Comparison of ENCODE assay signal across 24 cellular contexts in the genomic region with DNA sequence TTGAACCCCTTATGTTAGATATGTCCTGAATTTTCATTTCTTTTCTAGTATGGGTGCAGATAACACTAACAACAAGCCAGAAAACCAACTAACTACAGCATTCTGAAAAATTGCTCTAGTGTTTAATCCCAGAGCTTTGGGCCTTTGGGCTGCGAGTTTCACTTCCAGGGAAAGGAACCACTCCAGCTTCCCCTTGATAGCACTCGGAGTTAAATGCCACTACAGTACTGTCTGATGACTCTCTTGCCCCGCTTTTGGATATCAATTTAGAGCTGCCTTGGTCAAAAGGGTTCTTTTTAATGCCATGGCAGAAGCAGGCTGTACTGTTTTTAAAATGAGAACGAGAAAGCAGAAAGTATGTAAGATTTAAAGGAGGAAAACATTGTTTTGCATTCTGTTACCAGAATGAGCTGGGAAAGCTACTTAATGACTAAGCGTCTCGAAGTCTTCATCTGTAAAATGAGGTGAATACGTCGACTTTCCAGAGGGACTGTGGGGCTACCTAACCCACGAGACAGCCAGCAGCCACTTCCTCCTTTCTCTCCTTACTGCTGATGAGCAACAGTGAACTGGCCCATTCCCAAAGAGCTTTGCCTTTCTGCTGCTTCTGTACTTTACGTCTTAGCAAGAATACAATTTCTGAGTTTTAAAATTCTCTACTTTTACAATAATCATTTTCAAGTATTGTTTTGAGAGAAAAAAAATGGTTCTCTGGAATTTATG.
DNase-seq lines count a peak whose midpoint lies in the region; ATAC-seq, FAIRE-seq and TF ChIP-seq lines count a peak whose summit lies in the region.
"Had no signal": no experiment of that assay in that cellular context is flagged by ENCODE, and none has a peak within 500 bp of the region (broad histone marks: within the 10 kb centered on the region; RNA-seq: fewer than 3 reads in every experiment).

No MANE protein-coding gene starts in this region.

- H3K27me3 Mint-ChIP-seq in astrocyte (ENCODE audit: low read depth, unreplicated experiment), result peaks cover 13% of the 10 kb centered on the region

- H3K9me3 ChIP-seq in left ventricle myocardium inferior (replicated peaks), result peaks cover 11% of the 10 kb centered on the region
- peaks cover 3% of the 10 kb centered on the region for H3K9me3 ChIP-seq in right cardiac atrium (ENCODE audit: control insufficient read depth, low read length)
- peaks cover 4% of the 10 kb centered on the region for H3K9me3 ChIP-seq in astrocyte (ENCODE audit: insufficient read depth, low read depth, low read length)
- H3K9me3 ChIP-seq in left lung, result peaks cover 0 to 10% of the 10 kb centered on the region in 2 donors
- no peaks in the 10 kb centered on the region for H3K9me3 ChIP-seq in aorta (ENCODE audit: control insufficient read depth, low read length)
- H3K9me3 ChIP-seq in ovary, result peaks cover 0 to 4% of the 10 kb centered on the region in 2 donors
- H3K9me3 ChIP-seq: prostate gland, uterus had no signal

- H3K4me2 ChIP-seq in astrocyte (ENCODE audit: low read length), result peak overlapping the region; percentile 11

- peaks cover 4% of the 10 kb centered on the region for H3K36me3 ChIP-seq in left ventricle myocardium inferior
- no peaks in the 10 kb centered on the region for H3K36me3 ChIP-seq in astrocyte (ENCODE audit: insufficient read depth, low read length)
- H3K36me3 ChIP-seq in left lung, result no peaks in the 10 kb centered on the region
- H3K36me3 ChIP-seq in aorta (ENCODE audit: control insufficient read depth in 1 of 2, insufficient read depth in 2 of 2, low read length in 1 of 2), result no peaks in the 10 kb centered on the region
- H3K36me3 ChIP-seq in ovary, result no peaks in the 10 kb centered on the region
- H3K36me3 ChIP-seq: prostate gland, uterus had no signal

- H3K4me3 ChIP-seq in left ventricle myocardium inferior, result no peak overlapping the region
- H3K4me3 ChIP-seq in right cardiac atrium (ENCODE audit: low read length), result no peak overlapping the region
- H3K4me3 ChIP-seq in astrocyte (ENCODE audit: insufficient read depth, low read depth, low read length), result no peak overlapping the region
- H3K4me3 ChIP-seq in left lung, result no peak overlapping the region
- no peak overlapping the region for H3K4me3 ChIP-seq in aorta (ENCODE audit: low read length in 2 of 2)
- no peak overlapping the region for H3K4me3 ChIP-seq in ovary
- H3K4me3 ChIP-seq: prostate gland, uterus had no signal

- H3K4me3 Mint-ChIP-seq in astrocyte (ENCODE audit: unreplicated experiment), result no peak overlapping the region
- H3K4me3 Mint-ChIP-seq: natural killer cell treated with Interleukin-12 subunit alpha and Interleukin-12 subunit beta and Interleukin-15 and Interleukin-18, amount 100 ng/mL, for 72 hours had no signal

- H3K4me1 ChIP-seq in left ventricle myocardium inferior (peaks cover 49% of the 10 kb centered on the region), right cardiac atrium (ENCODE audit: control insufficient read depth, insufficient read depth, low read length) (no peaks in the 10 kb centered on the region), astrocyte (ENCODE audit: insufficient read depth, low read length) (peaks cover 22% of the 10 kb centered on the region), left lung (no peaks in the 10 kb centered on the region), aorta (ENCODE audit: control insufficient read depth in 1 of 2, insufficient read depth in 2 of 2, low read length in 2 of 2) (peaks cover 0 to 5% of the 10 kb centered on the region in 2 donors), ovary (ENCODE audit: insufficient read depth) (no peaks in the 10 kb centered on the region)
- H3K4me1 ChIP-seq: prostate gland, uterus had no signal

- TF ChIP-seq POLR2A in ovary (IDR thresholded peaks at IDR 0.05), result no peak

- H4K20me1 ChIP-seq in astrocyte (ENCODE audit: insufficient read depth, low read length), result no peaks in the 10 kb centered on the region

- FAIRE-seq in astrocyte (lab: Jason Lieb, UNC), result no peak
- FAIRE-seq: A204.1, kidney had no signal

- H3K9me3 Mint-ChIP-seq in astrocyte (ENCODE audit: unreplicated experiment), result peaks cover 10% of the 10 kb centered on the region

- no peak for ATAC-seq in right cardiac atrium
- peak; percentile 62 for ATAC-seq in left lung
- no peak for ATAC-seq in aorta (ENCODE audit: low FRiP score)
- ATAC-seq: natural killer cell treated with Interleukin-12 subunit alpha and Interleukin-12 subunit beta and Interleukin-15 and Interleukin-18, amount 100 ng/mL, for 72 hours had no signal

- H3K9ac ChIP-seq in astrocyte (ENCODE audit: low read length), result no peak overlapping the region

- no peak for TF ChIP-seq EP300 in ovary (IDR thresholded peaks at IDR 0.05)

- TF ChIP-seq CTCF in left ventricle myocardium inferior (IDR thresholded peaks at IDR 0.05; ENCODE audit: borderline replicate concordance), result no peak
- no peak for TF ChIP-seq CTCF in astrocyte (IDR thresholded peaks at IDR 0.05; ENCODE audit: insufficient read depth, low read depth, low read length)
- TF ChIP-seq CTCF in left lung (IDR thresholded peaks at IDR 0.05), result no peak
- TF ChIP-seq CTCF in ovary (IDR thresholded peaks at IDR 0.05), result no peak

- H3K27ac Mint-ChIP-seq in astrocyte (ENCODE audit: unreplicated experiment), result peak overlapping the region; percentile 55
- H3K27ac Mint-ChIP-seq: natural killer cell treated with Interleukin-12 subunit alpha and Interleukin-12 subunit beta and Interleukin-15 and Interleukin-18, amount 100 ng/mL, for 72 hours had no signal

- no peaks in the 10 kb centered on the region for H3K27me3 ChIP-seq in left ventricle myocardium inferior (ENCODE audit: low read depth)
- H3K27me3 ChIP-seq in right cardiac atrium (ENCODE audit: control insufficient read depth, insufficient read depth), result no peaks in the 10 kb centered on the region
- no peaks in the 10 kb centered on the region for H3K27me3 ChIP-seq in astrocyte (ENCODE audit: insufficient read depth, low read length)
- H3K27me3 ChIP-seq in left lung, result no peaks in the 10 kb centered on the region
- no peaks in the 10 kb centered on the region for H3K27me3 ChIP-seq in aorta (ENCODE audit: control insufficient read depth in 1 of 2, insufficient read depth in 2 of 2, low read length in 1 of 2)
- H3K27me3 ChIP-seq in ovary, result no peaks in the 10 kb centered on the region
- H3K27me3 ChIP-seq: uterus had no signal

- no peak overlapping the region for H2AFZ ChIP-seq in astrocyte (ENCODE audit: low read depth, low read length)

- no peak for DNase-seq in left ventricle myocardium inferior
- DNase-seq in right cardiac atrium, result no peak
- peak; percentile 85 for DNase-seq in astrocyte (ENCODE audit: low read depth)
- DNase-seq in left lung, result no peak
- DNase-seq in aorta, result peak in 1 of 2 donors; percentile 60
- no peak for DNase-seq in ovary
- no peak for DNase-seq in NCI-H2081 (lab: John Stamatoyannopoulos, UW)
- no peak for DNase-seq in epidermal melanocyte (ENCODE audit: insufficient read length, low spot score)
- DNase-seq: activated CD4-positive, alpha-beta T cell treated with anti-CD3 and anti-CD28 coated beads, Interleukin-2, amount 50 U/mL, for 4 hours; activated gamma-delta T cell treated with Interleukin-2 at 50 U/mL for 16 hours; cerebellar nuclear complex; effector CD8-positive, alpha-beta T cell; GDM1; H7; hippocampal formation; kidney; mesendoderm; NCI-H1092; NCI-H2081 treated with DMSO at 0.1 percent for 48 hours; uterus had no signal

- peaks cover 19% of the 10 kb centered on the region for H3K4me1 Mint-ChIP-seq in astrocyte (ENCODE audit: low read depth, unreplicated experiment)

- H3K36me3 Mint-ChIP-seq in astrocyte (ENCODE audit: low read depth, unreplicated experiment), result peaks cover 2% of the 10 kb centered on the region

- 68% methylated on average over 10 of the region's 10 CpGs for WGBS in right cardiac atrium
- WGBS in aorta, 2 donors, result 20 to 23% methylated on average over 10 of the region's 10 CpGs
- 58 to 68% (median 58%) methylated on average over 10 of the region's 10 CpGs for WGBS in ovary, 3 donors

- no peaks in the 10 kb centered on the region for H3K79me2 ChIP-seq in astrocyte (ENCODE audit: insufficient read depth, low read length)

- intact Hi-C loops in left ventricle myocardium inferior (cut with micrococcal nuclease), result no loop called here
- intact Hi-C loops in right cardiac atrium (cut with DNase I), result no loop called here
- intact Hi-C loops in left lung (cut with DNase I), result no loop called here
- intact Hi-C loops in aorta (cut with DNase I), result loop anchor here (1.0 to 5.0 kb wide), 2 partner anchors 80 to 82 kb away; no protein-coding TSS in a partner anchor
- intact Hi-C loops in ovary (cut with DNase I), result no loop called here

- H3K27ac ChIP-seq in left ventricle myocardium inferior (replicated peaks), result peak overlapping the region; percentile 41
- no peak overlapping the region for H3K27ac ChIP-seq in right cardiac atrium (ENCODE audit: low read length)
- peak overlapping the region; percentile 26 for H3K27ac ChIP-seq in astrocyte (ENCODE audit: low read depth, low read length)
- H3K27ac ChIP-seq in left lung, result no peak overlapping the region
- H3K27ac ChIP-seq in aorta (ENCODE audit: low read depth in 1 of 2, low read length in 2 of 2), result peak overlapping the region; percentile 9 to 88
- peak overlapping the region in 1 of 2 donors; percentile 1 for H3K27ac ChIP-seq in ovary
- H3K27ac ChIP-seq: C4-2B, prostate gland, uterus had no signal

Comparison
In these comparisons a context has a peak if more than half of its experiments do, and no peak if none do; other contexts are left out.
1. H3K27ac ChIP-seq: peak in left ventricle myocardium inferior (single experiment), astrocyte (single experiment) and aorta (2 of 2); none in right cardiac atrium (single experiment) and left lung (0 of 2).
2. intact Hi-C loops: an anchor here in aorta (1.0 to 5.0 kb wide); none called in left ventricle myocardium inferior, right cardiac atrium, left lung and ovary.